ENCODE assay signal across 8 cellular contexts in the genomic region with DNA sequence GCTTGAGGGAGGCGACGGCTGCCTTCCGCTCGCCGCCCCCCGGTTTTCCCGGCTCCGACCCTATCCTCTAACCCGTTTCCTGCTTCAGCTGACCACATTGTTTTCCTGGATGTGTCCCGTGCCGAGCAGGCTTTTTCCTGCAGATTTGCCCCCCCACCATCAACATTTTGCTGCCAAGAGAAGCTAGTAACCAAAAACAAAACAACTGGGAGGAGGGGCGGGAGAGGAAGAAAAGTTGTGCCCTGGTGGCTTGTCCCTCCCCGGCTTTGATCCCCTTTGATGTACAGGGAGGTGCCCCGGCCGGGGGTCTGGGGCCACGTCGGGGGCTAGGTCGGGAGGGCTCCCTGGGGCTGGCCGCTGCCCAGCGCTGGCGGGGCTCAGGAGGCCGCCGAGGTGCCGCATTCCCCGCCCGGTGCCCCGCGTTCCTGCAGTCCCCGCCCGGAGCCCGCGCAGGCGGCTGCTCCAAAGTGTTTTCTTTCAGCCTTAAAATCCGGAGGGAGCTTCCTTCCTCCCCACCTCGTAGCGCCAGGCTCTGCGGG. TPM values are rescaled to one million over a fixed set of nuclear protein-coding genes. Genes with fewer than 3 reads are reported as not detected.
DNase-seq lines count a peak whose midpoint lies in the region; ATAC-seq and TF ChIP-seq lines count a peak whose summit lies in the region.
"Not testable (repeated sequence)": the region's sequence is repeated elsewhere in the genome, so short reads cannot be mapped to it uniquely, and the experiment has no call there.
"Had no signal": no experiment of that assay in that cellular context is flagged by ENCODE, and none has a peak within 500 bp of the region (broad histone marks: within the 10 kb centered on the region; RNA-seq: fewer than 3 reads in every experiment).

No MANE protein-coding gene starts in this region.

- H3K27ac Mint-ChIP-seq in activated CD8-positive, alpha-beta T cell treated with anti-CD3 and anti-CD28 coated beads for 36 hours = peak overlapping the region; percentile 53
- H3K27ac Mint-ChIP-seq in naive B cell = peak overlapping the region in 2 of 6 donors; percentile 51 to 92
- H3K27ac Mint-ChIP-seq in stimulated activated effector memory CD8-positive, alpha-beta T cell treated with anti-CD3 and anti-CD28 coated beads, Interleukin-12 subunit alpha, Interleukin-12 subunit beta, amount 100 ng/mL, for 72 hours = not testable (repeated sequence)

- H4K20me1 ChIP-seq in OCI-LY3 (ENCODE audit: insufficient read depth, low read length) = not testable (repeated sequence)

- peak overlapping the region; percentile 60; the same call in 1 of the 2 replicates for H3K9ac ChIP-seq in OCI-LY3 (ENCODE audit: low read length)

- peak overlapping the region; percentile 79 for H3K4me3 Mint-ChIP-seq in activated CD8-positive, alpha-beta T cell treated with anti-CD3 and anti-CD28 coated beads for 36 hours
- H3K4me3 Mint-ChIP-seq in naive B cell = peak overlapping the region; percentile 86 to 95 (median 94)
- H3K4me3 Mint-ChIP-seq in stimulated activated effector memory CD8-positive, alpha-beta T cell treated with anti-CD3 and anti-CD28 coated beads, Interleukin-12 subunit alpha, Interleukin-12 subunit beta, amount 100 ng/mL, for 72 hours = peak overlapping the region; percentile 73

- H3K4me3 ChIP-seq in GM08714 (ENCODE audit: low read length) = peak overlapping the region; percentile 49; the same call in 1 of the 2 replicates
- H3K4me3 ChIP-seq in OCI-LY3 (ENCODE audit: low read length) = peak overlapping the region; percentile 72
- H3K4me3 ChIP-seq in brain microvascular endothelial cell (ENCODE audit: low read depth, low read length) = peak overlapping the region; percentile 49
- H3K4me3 ChIP-seq in gastroesophageal sphincter = peak overlapping the region; percentile 39 to 51

- not testable (repeated sequence) for TF ChIP-seq CTCF in OCI-LY3 (IDR thresholded peaks at IDR 0.05; ENCODE audit: low read depth, low read length); activated CD8-positive, alpha-beta T cell treated with anti-CD3 and anti-CD28 coated beads for 36 hours (IDR thresholded peaks at IDR 0.05); brain microvascular endothelial cell (IDR thresholded peaks at IDR 0.05; ENCODE audit: low read depth, low read length, missing control alignments); gastroesophageal sphincter (IDR thresholded peaks at IDR 0.05)

- TF ChIP-seq EP300 in gastroesophageal sphincter (IDR thresholded peaks at IDR 0.05) = not testable (repeated sequence)

- DNase-seq in activated CD8-positive, alpha-beta T cell treated with anti-CD3 and anti-CD28 coated beads for 36 hours; brain microvascular endothelial cell; naive B cell: not testable (repeated sequence)
- DNase-seq in stimulated activated effector memory CD8-positive, alpha-beta T cell treated with anti-CD3 and anti-CD28 coated beads, Interleukin-12 subunit alpha, Interleukin-12 subunit beta, amount 100 ng/mL, for 72 hours (ENCODE audit: low spot score in 2 of 2) = peak in 1 of 2 donors; percentile 41

- not testable (repeated sequence) for H3K9me3 Mint-ChIP-seq in activated CD8-positive, alpha-beta T cell treated with anti-CD3 and anti-CD28 coated beads for 36 hours; naive B cell; stimulated activated effector memory CD8-positive, alpha-beta T cell treated with anti-CD3 and anti-CD28 coated beads, Interleukin-12 subunit alpha, Interleukin-12 subunit beta, amount 100 ng/mL, for 72 hours

- H2AFZ ChIP-seq in OCI-LY3 (ENCODE audit: low read depth, low read length) = not testable (repeated sequence)

- TF ChIP-seq POLR2A in gastroesophageal sphincter (IDR thresholded peaks at IDR 0.05) = not testable (repeated sequence)

- WGBS in gastroesophageal sphincter (ENCODE audit: low coverage in 1 of 2), 2 donors = no CpG with 5 or more reads among the region's 37 CpGs

- intact Hi-C loops in activated CD8-positive, alpha-beta T cell treated with anti-CD3 and anti-CD28 coated beads for 36 hours (cut with micrococcal nuclease) = not testable (repeated sequence)

- H3K36me3 ChIP-seq in OCI-LY3 (replicated peaks; ENCODE audit: low read depth, low read length); brain microvascular endothelial cell (replicated peaks); gastroesophageal sphincter: not testable (repeated sequence)

- H3K4me2 ChIP-seq in OCI-LY3 (ENCODE audit: low read length) = peak overlapping the region; percentile 56

- H3K79me2 ChIP-seq in OCI-LY3 (ENCODE audit: low read length) = not testable (repeated sequence)

- H3K36me3 Mint-ChIP-seq in activated CD8-positive, alpha-beta T cell treated with anti-CD3 and anti-CD28 coated beads for 36 hours (ENCODE audit: low read depth); naive B cell; stimulated activated effector memory CD8-positive, alpha-beta T cell treated with anti-CD3 and anti-CD28 coated beads, Interleukin-12 subunit alpha, Interleukin-12 subunit beta, amount 100 ng/mL, for 72 hours: not testable (repeated sequence)

- H3K4me1 ChIP-seq in OCI-LY3 (ENCODE audit: low read length); gastroesophageal sphincter: not testable (repeated sequence)

- ATAC-seq in activated CD8-positive, alpha-beta T cell treated with anti-CD3 and anti-CD28 coated beads for 36 hours; gastroesophageal sphincter; naive B cell (ENCODE audit: low read depth in 2 of 2); stimulated activated effector memory CD8-positive, alpha-beta T cell treated with anti-CD3 and anti-CD28 coated beads, Interleukin-12 subunit alpha, Interleukin-12 subunit beta, amount 100 ng/mL, for 72 hours: not testable (repeated sequence)

- not testable (repeated sequence) for H3K9me3 ChIP-seq in OCI-LY3 (ENCODE audit: insufficient read depth, low read length); gastroesophageal sphincter

- not testable (repeated sequence) for H3K27ac ChIP-seq in OCI-LY3 (ENCODE audit: low read length); brain microvascular endothelial cell
- peak overlapping the region in 2 of 4 donors; percentile 46 to 58 for H3K27ac ChIP-seq in gastroesophageal sphincter

- not testable (repeated sequence) for H3K27me3 Mint-ChIP-seq in activated CD8-positive, alpha-beta T cell treated with anti-CD3 and anti-CD28 coated beads for 36 hours; naive B cell

- CTCF ChIA-PET in activated CD8-positive, alpha-beta T cell treated with anti-CD3 and anti-CD28 coated beads for 36 hours (lab: Charles Lee) = not testable (repeated sequence)

- in situ Hi-C loops in brain microvascular endothelial cell (cut with HindIII; ENCODE audit: low pct_ligation_motif_present, low sequenced_read_pairs) = not testable (repeated sequence)

- POLR2A ChIA-PET in activated CD8-positive, alpha-beta T cell treated with anti-CD3 and anti-CD28 coated beads for 36 hours (lab: Charles Lee) = not testable (repeated sequence)

- not testable (repeated sequence) for H3K4me1 Mint-ChIP-seq in activated CD8-positive, alpha-beta T cell treated with anti-CD3 and anti-CD28 coated beads for 36 hours (ENCODE audit: low read depth); naive B cell; stimulated activated effector memory CD8-positive, alpha-beta T cell treated with anti-CD3 and anti-CD28 coated beads, Interleukin-12 subunit alpha, Interleukin-12 subunit beta, amount 100 ng/mL, for 72 hours

- not testable (repeated sequence) for H3K27me3 ChIP-seq in OCI-LY3 (ENCODE audit: low read depth, low read length); brain microvascular endothelial cell (replicated peaks); gastroesophageal sphincter

RNA-seq across cellular contexts. Expression of gene FAM72C, which starts 2.2 kb away (rescaled TPM):
- 10 to 100 TPM; 21.4 to 25.9 TPM for total RNA-seq in activated CD8-positive, alpha-beta T cell treated with anti-CD3 and anti-CD28 coated beads for 36 hours
- total RNA-seq in gastroesophageal sphincter = 1 to 10 TPM in 1 of 4 donors, under 1 TPM in 2, not detected in 1; 0.13 to 1.4 (median 0.47) TPM
- polyA plus RNA-seq in naive B cell (ENCODE audit: low read depth in 6 of 6) = under 1 TPM in 1 of 6 donors, not detected in 5; 0.20 TPM
- total RNA-seq: left ventricle myocardium superior had no signal

Comparison
In these comparisons a context has a peak if more than half of its experiments do, and no peak if none do; other contexts are left out.
1. RNA of gene FAM72C, which starts 2.2 kb away (total RNA-seq): 21.4 to 25.9 TPM in activated CD8-positive, alpha-beta T cell treated with anti-CD3 and anti-CD28 coated beads for 36 hours; 0.13 to 1.4 TPM in gastroesophageal sphincter; every median in the first group is over 4 times any median in the second.
2. Peak in every context shown above with its lines, with median percentiles within 50 percentile points of each other: H3K4me3 ChIP-seq and H3K4me3 Mint-ChIP-seq.